Comparison of ENCODE assay signal across 19 cellular contexts in the genomic region with DNA sequence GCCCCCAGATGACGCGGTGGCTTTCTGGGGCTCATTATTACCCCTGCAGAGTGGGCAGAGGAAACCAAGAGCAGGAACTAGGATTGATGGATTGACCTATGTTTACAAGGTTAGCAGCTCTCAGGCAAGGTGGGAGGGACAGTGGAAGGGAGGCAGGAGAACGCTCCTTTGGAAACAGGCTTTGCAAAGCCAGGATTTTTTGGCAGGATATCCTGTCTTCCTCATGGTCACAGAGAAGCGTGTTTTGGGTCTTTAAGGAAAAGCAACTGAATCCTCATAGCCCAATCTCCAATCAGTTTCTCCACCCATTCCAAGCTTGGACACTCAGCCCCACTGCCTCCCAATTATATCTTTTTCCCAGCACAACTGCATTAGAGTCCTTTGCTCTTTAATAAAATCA.
DNase-seq lines count a peak whose midpoint lies in the region; ATAC-seq, FAIRE-seq and TF ChIP-seq lines count a peak whose summit lies in the region.
"Had no signal": no experiment of that assay in that cellular context is flagged by ENCODE, and none has a peak within 500 bp of the region (broad histone marks: within the 10 kb centered on the region; RNA-seq: fewer than 3 reads in every experiment).

No MANE protein-coding gene starts in this region.

- H3K4me3 ChIP-seq in astrocyte (ENCODE audit: insufficient read depth, low read depth, low read length) (no peak overlapping the region), mesodermal cell (ENCODE audit: extremely low read depth, insufficient read depth, low read length, poor library complexity, severe bottlenecking) (no peak overlapping the region), breast epithelium (no peak overlapping the region)

- intact Hi-C loops in activated T-helper 2 cell treated with anti-CD3 and anti-CD28 coated beads, Interferon-gamma antibody, Interleukin-2, Interleukin-4, amounts not matched to agents 10 μg/mL and 5 μg/mL and 100 μg/mL, durations not matched to agents 14 hours and 24 hours and 36 hours (cut with micrococcal nuclease) = loop anchor here (1.0 to 10.0 kb wide), 4 partner anchors 45 to 459 kb away; no protein-coding TSS in a partner anchor
- intact Hi-C loops in breast epithelium (cut with DNase I; ENCODE audit: low total_unique reads) = no loop called here

- FAIRE-seq in astrocyte (lab: Jason Lieb, UNC) = no peak
- FAIRE-seq: D721Med had no signal

- no peak for TF ChIP-seq POLR2A in breast epithelium (IDR thresholded peaks at IDR 0.05)

- H3K9me3 ChIP-seq in astrocyte (ENCODE audit: insufficient read depth, low read depth, low read length) (no peaks in the 10 kb centered on the region), mesodermal cell (ENCODE audit: control insufficient read depth, low read length) (no peaks in the 10 kb centered on the region), breast epithelium (no peaks in the 10 kb centered on the region)
- H3K9me3 ChIP-seq: SK-N-SH had no signal

- peak overlapping the region; percentile 43 for H3K9ac ChIP-seq in astrocyte (ENCODE audit: low read length)
- H3K9ac ChIP-seq: SK-N-SH had no signal

- H3K36me3 ChIP-seq in astrocyte (ENCODE audit: insufficient read depth, low read length) (no peaks in the 10 kb centered on the region), mesodermal cell (ENCODE audit: control insufficient read depth, insufficient read depth, low read length) (no peaks in the 10 kb centered on the region), breast epithelium (no peaks in the 10 kb centered on the region)

- WGBS in mesodermal cell (ENCODE audit: insufficient coverage in 2 of 2), 2 experiments = 61 to 64% methylated on average over 2 to 3 of the region's 4 CpGs

- H3K27me3 Mint-ChIP-seq in stimulated activated naive CD8-positive, alpha-beta T cell treated with anti-CD3 and anti-CD28 coated beads, Interleukin-15, amount 100 ng/mL, for 72 hours = peaks cover 44% of the 10 kb centered on the region
- no peaks in the 10 kb centered on the region for H3K27me3 Mint-ChIP-seq in astrocyte (ENCODE audit: low read depth, unreplicated experiment)
- peaks cover 62% of the 10 kb centered on the region for H3K27me3 Mint-ChIP-seq in activated T-helper 2 cell treated with anti-CD3 and anti-CD28 coated beads, Interferon-gamma antibody, Interleukin-2, Interleukin-4, amounts not matched to agents 10 μg/mL and 5 μg/mL and 100 μg/mL, durations not matched to agents 14 hours and 24 hours and 36 hours (ENCODE audit: low read depth)

- no peak overlapping the region for H3K27ac Mint-ChIP-seq in stimulated activated naive CD8-positive, alpha-beta T cell treated with anti-CD3 and anti-CD28 coated beads, Interleukin-15, amount 100 ng/mL, for 72 hours
- no peak overlapping the region for H3K27ac Mint-ChIP-seq in astrocyte (ENCODE audit: unreplicated experiment)
- no peak overlapping the region for H3K27ac Mint-ChIP-seq in activated T-helper 2 cell treated with anti-CD3 and anti-CD28 coated beads, Interferon-gamma antibody, Interleukin-2, Interleukin-4, amounts not matched to agents 10 μg/mL and 5 μg/mL and 100 μg/mL, durations not matched to agents 14 hours and 24 hours and 36 hours
- H3K27ac Mint-ChIP-seq: HFFc6 had no signal

- H3K27me3 ChIP-seq in astrocyte (ENCODE audit: insufficient read depth, low read length) (no peaks in the 10 kb centered on the region), breast epithelium (peaks cover 7 to 16% of the 10 kb centered on the region in 2 donors)

- DNase-seq in stimulated activated naive CD8-positive, alpha-beta T cell treated with anti-CD3 and anti-CD28 coated beads, Interleukin-15, amount 100 ng/mL, for 72 hours = no peak
- no peak for DNase-seq in stimulated activated naive CD8-positive, alpha-beta T cell treated with anti-CD3 and anti-CD28 coated beads, Interleukin-15, Interleukin-2, amounts not matched to agents 100 U/mL and 50 U/mL, for 24 hours
- DNase-seq in astrocyte (ENCODE audit: low read depth) (no peak), breast epithelium (ENCODE audit: low spot score in 2 of 2) (no peak)
- no peak for DNase-seq in activated T-helper 2 cell treated with anti-CD3 and anti-CD28 coated beads, Interferon-gamma antibody, Interleukin-2, Interleukin-4, amounts not matched to agents 10 μg/mL and 5 μg/mL and 100 μg/mL, durations not matched to agents 14 hours and 24 hours and 36 hours (ENCODE audit: low spot score)
- DNase-seq: activated naive CD4-positive, alpha-beta T cell; HFFc6; KG1; NCI-H1105; NCI-H2107; NCI-H510A; NK-92 treated with Interleukin-12 subunit alpha and Interleukin-12 subunit beta, amount 100 ng/mL, for 24 hours; SK-N-SH had no signal

- ATAC-seq in stimulated activated naive CD8-positive, alpha-beta T cell treated with anti-CD3 and anti-CD28 coated beads, Interleukin-15, amount 100 ng/mL, for 72 hours = no peak
- no peak for ATAC-seq in stimulated activated naive CD8-positive, alpha-beta T cell treated with anti-CD3 and anti-CD28 coated beads, Interleukin-15, Interleukin-2, amounts not matched to agents 100 U/mL and 50 U/mL, for 24 hours
- ATAC-seq in GM19397 (IDR thresholded peaks at IDR 0.05; ENCODE audit: unreplicated experiment) (no peak), HG02938 (IDR thresholded peaks at IDR 0.05; ENCODE audit: unreplicated experiment) (no peak)
- ATAC-seq: left lobe of liver had no signal

- peaks cover 15% of the 10 kb centered on the region for H3K79me2 ChIP-seq in astrocyte (ENCODE audit: insufficient read depth, low read length)

- H3K4me1 Mint-ChIP-seq in stimulated activated naive CD8-positive, alpha-beta T cell treated with anti-CD3 and anti-CD28 coated beads, Interleukin-15, amount 100 ng/mL, for 72 hours = peaks cover 51% of the 10 kb centered on the region
- peaks cover 24% of the 10 kb centered on the region for H3K4me1 Mint-ChIP-seq in astrocyte (ENCODE audit: low read depth, unreplicated experiment)
- H3K4me1 Mint-ChIP-seq in activated T-helper 2 cell treated with anti-CD3 and anti-CD28 coated beads, Interferon-gamma antibody, Interleukin-2, Interleukin-4, amounts not matched to agents 10 μg/mL and 5 μg/mL and 100 μg/mL, durations not matched to agents 14 hours and 24 hours and 36 hours (ENCODE audit: low read depth) = peaks cover 43% of the 10 kb centered on the region

- peak overlapping the region; percentile 51 to 52 for H3K4me3 Mint-ChIP-seq in stimulated activated naive CD8-positive, alpha-beta T cell treated with anti-CD3 and anti-CD28 coated beads, Interleukin-15, amount 100 ng/mL, for 72 hours
- H3K4me3 Mint-ChIP-seq in astrocyte (ENCODE audit: unreplicated experiment) = no peak overlapping the region
- H3K4me3 Mint-ChIP-seq in activated T-helper 2 cell treated with anti-CD3 and anti-CD28 coated beads, Interferon-gamma antibody, Interleukin-2, Interleukin-4, amounts not matched to agents 10 μg/mL and 5 μg/mL and 100 μg/mL, durations not matched to agents 14 hours and 24 hours and 36 hours (ENCODE audit: low read depth) = no peak overlapping the region
- H3K4me3 Mint-ChIP-seq: HFFc6 had no signal

- H3K36me3 Mint-ChIP-seq in astrocyte (ENCODE audit: low read depth, unreplicated experiment) = no peaks in the 10 kb centered on the region
- peaks cover 4% of the 10 kb centered on the region for H3K36me3 Mint-ChIP-seq in activated T-helper 2 cell treated with anti-CD3 and anti-CD28 coated beads, Interferon-gamma antibody, Interleukin-2, Interleukin-4, amounts not matched to agents 10 μg/mL and 5 μg/mL and 100 μg/mL, durations not matched to agents 14 hours and 24 hours and 36 hours (ENCODE audit: low read depth)

- no peak overlapping the region for H2AFZ ChIP-seq in astrocyte (ENCODE audit: low read depth, low read length)

- H3K4me2 ChIP-seq in astrocyte (ENCODE audit: low read length) = peak overlapping the region; percentile 83
- H3K4me2 ChIP-seq: SK-N-SH had no signal

- no peaks in the 10 kb centered on the region for H4K20me1 ChIP-seq in astrocyte (ENCODE audit: insufficient read depth, low read length)

- no peak for TF ChIP-seq CTCF in astrocyte (IDR thresholded peaks at IDR 0.05; ENCODE audit: insufficient read depth, low read depth, low read length)
- TF ChIP-seq CTCF in breast epithelium (IDR thresholded peaks at IDR 0.05) = no peak

- H3K27ac ChIP-seq in astrocyte (ENCODE audit: low read depth, low read length) = peak overlapping the region; percentile 60
- H3K27ac ChIP-seq in mesodermal cell (ENCODE audit: low read depth, low read length, severe bottlenecking) = peak overlapping the region; percentile 93
- H3K27ac ChIP-seq in breast epithelium = no peak overlapping the region
- H3K27ac ChIP-seq: C4-2B had no signal

- H3K9me3 Mint-ChIP-seq in stimulated activated naive CD8-positive, alpha-beta T cell treated with anti-CD3 and anti-CD28 coated beads, Interleukin-15, amount 100 ng/mL, for 72 hours = no peaks in the 10 kb centered on the region
- H3K9me3 Mint-ChIP-seq in astrocyte (ENCODE audit: unreplicated experiment) = no peaks in the 10 kb centered on the region
- H3K9me3 Mint-ChIP-seq in activated T-helper 2 cell treated with anti-CD3 and anti-CD28 coated beads, Interferon-gamma antibody, Interleukin-2, Interleukin-4, amounts not matched to agents 10 μg/mL and 5 μg/mL and 100 μg/mL, durations not matched to agents 14 hours and 24 hours and 36 hours = no peaks in the 10 kb centered on the region

- H3K4me1 ChIP-seq in astrocyte (ENCODE audit: insufficient read depth, low read length) (peaks cover 21% of the 10 kb centered on the region), mesodermal cell (ENCODE audit: control insufficient read depth, insufficient read depth, low read length, poor library complexity, severe bottlenecking) (peaks cover 28% of the 10 kb centered on the region), breast epithelium (peaks cover 0 to 11% of the 10 kb centered on the region in 2 donors)

Comparison
In these comparisons a context has a peak if more than half of its experiments do, and no peak if none do; other contexts are left out.
1. H3K4me3 Mint-ChIP-seq: peak in stimulated activated naive CD8-positive, alpha-beta T cell treated with anti-CD3 and anti-CD28 coated beads, Interleukin-15, amount 100 ng/mL, for 72 hours (2 of 2); none in astrocyte (single experiment) and activated T-helper 2 cell treated with anti-CD3 and anti-CD28 coated beads, Interferon-gamma antibody, Interleukin-2, Interleukin-4, amounts not matched to agents 10 μg/mL and 5 μg/mL and 100 μg/mL, durations not matched to agents 14 hours and 24 hours and 36 hours (single experiment).
2. H3K27ac ChIP-seq: peak in astrocyte (single experiment) and mesodermal cell (single experiment); none in breast epithelium (0 of 2).